ENCODE assay signal across 8 cellular contexts in the genomic region with DNA sequence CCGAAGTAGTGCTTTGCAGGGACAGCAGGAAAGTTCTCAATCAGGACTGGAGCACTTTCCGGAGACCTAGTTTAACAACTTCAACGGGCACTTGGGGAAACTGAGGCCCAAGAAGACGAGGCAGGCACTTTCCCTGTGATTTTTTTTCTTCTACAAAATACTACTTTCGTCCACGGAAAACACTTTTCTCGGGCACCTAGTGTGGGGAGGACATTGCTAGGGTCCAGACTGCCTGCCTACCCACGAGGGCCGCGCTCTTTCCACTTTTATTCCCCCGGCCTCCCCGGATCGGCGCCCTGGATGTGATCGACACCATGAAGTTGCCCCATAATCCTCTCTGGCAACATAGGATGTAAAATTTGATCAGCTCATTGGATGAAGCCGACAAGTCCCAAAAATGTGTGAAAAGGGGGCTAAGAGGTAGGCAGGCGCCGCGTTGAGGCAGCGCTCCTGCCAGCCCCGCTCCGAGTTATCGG.
A peak's percentile ranks its signal among the peaks of the same experiment; 100 is the strongest.
DNase-seq lines count a peak whose midpoint lies in the region; ATAC-seq and TF ChIP-seq lines count a peak whose summit lies in the region.

No MANE protein-coding gene starts in this region.

- H4K20me1 ChIP-seq in hepatocyte (ENCODE audit: insufficient read depth, poor library complexity, severe bottlenecking) = no peaks in the 10 kb centered on the region

- H3K36me3 ChIP-seq in RWPE2 (ENCODE audit: low read depth) (no peaks in the 10 kb centered on the region), hepatocyte (replicated peaks; ENCODE audit: insufficient read depth, low read depth) (no peaks in the 10 kb centered on the region)

- peak; percentile 4 for DNase-seq in NCI-H2171 treated with DMSO at 0.1 percent for 48 hours (lab: John Stamatoyannopoulos, UW)
- DNase-seq in NCI-H2171 (lab: John Stamatoyannopoulos, UW) = no peak
- no peak for DNase-seq in RWPE2 (ENCODE audit: low spot score)
- no peak for DNase-seq in hepatocyte (ENCODE audit: low spot score)
- DNase-seq in HT-29 (ENCODE audit: low spot score) = no peak
- no peak for DNase-seq in sciatic nerve (ENCODE audit: low spot score)
- DNase-seq in NOMO-1 treated with DMSO at 0.1 percent for 48 hours (lab: John Stamatoyannopoulos, UW; ENCODE audit: unreplicated experiment) = no peak

- peaks cover 8% of the 10 kb centered on the region for H3K4me1 Mint-ChIP-seq in stimulated activated memory B cell treated with anti-CD40 and anti-IgM and Interleukin-4, amounts not matched to agents 10 μg/mL and 1 μg/mL and 100 μg/mL, for 72 hours

- no peaks in the 10 kb centered on the region for H3K27me3 Mint-ChIP-seq in stimulated activated memory B cell treated with anti-CD40 and anti-IgM and Interleukin-4, amounts not matched to agents 10 μg/mL and 1 μg/mL and 100 μg/mL, for 72 hours

- WGBS in hepatocyte (ENCODE audit: low lambda C conversion rate, missing lambda C conversion rate) = 52% methylated on average over 23 of the region's 23 CpGs

- peak overlapping the region; percentile 80 for H3K4me2 ChIP-seq in hepatocyte

- no peaks in the 10 kb centered on the region for H3K79me2 ChIP-seq in hepatocyte

- H3K27ac Mint-ChIP-seq in stimulated activated memory B cell treated with anti-CD40 and anti-IgM and Interleukin-4, amounts not matched to agents 10 μg/mL and 1 μg/mL and 100 μg/mL, for 72 hours = no peak overlapping the region

- no peak overlapping the region for H2AFZ ChIP-seq in hepatocyte

- H3K4me3 ChIP-seq in RWPE2 (ENCODE audit: severe bottlenecking) (peak overlapping the region; percentile 14), hepatocyte (no peak overlapping the region)

- H3K4me3 Mint-ChIP-seq in stimulated activated memory B cell treated with anti-CD40 and anti-IgM and Interleukin-4, amounts not matched to agents 10 μg/mL and 1 μg/mL and 100 μg/mL, for 72 hours = peak overlapping the region; percentile 67

- ATAC-seq in RWPE2 (ENCODE audit: low read depth) = no peak
- ATAC-seq in stimulated activated memory B cell treated with anti-CD40 and anti-IgM and Interleukin-4, amounts not matched to agents 10 μg/mL and 1 μg/mL and 100 μg/mL, for 72 hours = peak; percentile 8
- no peak for ATAC-seq in sciatic nerve

- H3K4me1 ChIP-seq in RWPE2 (ENCODE audit: insufficient read depth, poor library complexity, severe bottlenecking) = no peaks in the 10 kb centered on the region
- no peaks in the 10 kb centered on the region for H3K4me1 ChIP-seq in hepatocyte (ENCODE audit: insufficient read depth)

- no peaks in the 10 kb centered on the region for H3K9me2 ChIP-seq in hepatocyte (replicated peaks; ENCODE audit: insufficient read depth)

- TF ChIP-seq CTCF in RWPE2 (IDR thresholded peaks at IDR 0.05; ENCODE audit: poor library complexity, severe bottlenecking) (no peak), hepatocyte (IDR thresholded peaks at IDR 0.05; ENCODE audit: poor library complexity) (no peak)

- H3K27me3 ChIP-seq in RWPE2 (ENCODE audit: insufficient read depth, poor library complexity, severe bottlenecking) (peaks cover 13% of the 10 kb centered on the region), hepatocyte (peaks cover 7% of the 10 kb centered on the region)

- H3K36me3 Mint-ChIP-seq in stimulated activated memory B cell treated with anti-CD40 and anti-IgM and Interleukin-4, amounts not matched to agents 10 μg/mL and 1 μg/mL and 100 μg/mL, for 72 hours = no peaks in the 10 kb centered on the region

- no peak overlapping the region for H3K27ac ChIP-seq in RWPE2 (ENCODE audit: poor library complexity, severe bottlenecking)
- no peak overlapping the region for H3K27ac ChIP-seq in hepatocyte

- H3K9me3 ChIP-seq in RWPE2 (ENCODE audit: severe bottlenecking) = no peaks in the 10 kb centered on the region
- H3K9me3 ChIP-seq in hepatocyte (ENCODE audit: low read depth) = no peaks in the 10 kb centered on the region

- intact Hi-C loops in sciatic nerve (cut with DNase I) = no loop called here

- no peaks in the 10 kb centered on the region for H3K9me3 Mint-ChIP-seq in stimulated activated memory B cell treated with anti-CD40 and anti-IgM and Interleukin-4, amounts not matched to agents 10 μg/mL and 1 μg/mL and 100 μg/mL, for 72 hours
